ENCODE assay signal across 19 cellular contexts in genomic region chr10:73406863-73407262, GRCh38. TPM values are rescaled to one million over a fixed set of nuclear protein-coding genes. Genes with fewer than 3 reads are reported as not detected.
A peak's percentile ranks its signal among the peaks of the same experiment; 100 is the strongest.
DNase-seq lines count a peak whose midpoint lies in the region; ATAC-seq, FAIRE-seq and TF ChIP-seq lines count a peak whose summit lies in the region.
"Had no signal": no experiment of that assay in that cellular context is flagged by ENCODE, and none has a peak within 500 bp of the region (broad histone marks: within the 10 kb centered on the region; RNA-seq: fewer than 3 reads in every experiment).

No MANE protein-coding gene starts in this region.

- H3K27me3 ChIP-seq in IMR-90 (ENCODE audit: control insufficient read depth, insufficient read depth, low read length) (no peaks in the 10 kb centered on the region), astrocyte (ENCODE audit: insufficient read depth, low read length) (no peaks in the 10 kb centered on the region)
- H3K27me3 ChIP-seq: BE2C had no signal

- no peaks in the 10 kb centered on the region; the same call in 1 of the 2 replicates for H3K36me3 ChIP-seq in IMR-90 (ENCODE audit: control insufficient read depth, insufficient read depth, low read length)
- no peaks in the 10 kb centered on the region for H3K36me3 ChIP-seq in astrocyte (ENCODE audit: insufficient read depth, low read length)
- H3K36me3 ChIP-seq: BE2C, HAP-1 had no signal

- H2AK5ac ChIP-seq in IMR-90 (ENCODE audit: low read depth, low read length): no peak overlapping the region

- 70 to 100% methylated on average over 1 of the region's 5 CpGs for WGBS in IMR-90 (ENCODE audit: extremely low coverage in 2 of 2, insufficient read length in 1 of 2), 2 experiments

- FAIRE-seq in astrocyte (lab: Jason Lieb, UNC): no peak

- H3K27ac Mint-ChIP-seq in astrocyte (ENCODE audit: unreplicated experiment) (no peak overlapping the region), progenitor cell of endocrine pancreas (peak overlapping the region; percentile 33)
- H3K27ac Mint-ChIP-seq in T-helper 2 cell treated with Interferon-gamma antibody and Interleukin-4, amounts not matched to agents 5 μg/mL and 100 μg/mL, for 36 hours: no peak overlapping the region
- H3K27ac Mint-ChIP-seq: IgD-negative memory B cell had no signal

- no peak overlapping the region for H2BK5ac ChIP-seq in IMR-90 (ENCODE audit: low read depth, low read length, poor library complexity, severe bottlenecking)

- H3K79me1 ChIP-seq in IMR-90 (ENCODE audit: low read depth in 1 of 2, low read length in 2 of 2): peaks cover 16 to 57% of the 10 kb centered on the region in 2 experiments

- ATAC-seq in IMR-90 (ENCODE audit: low read depth) (0 out of 2 replicates have a peak, but pooled peaks have one; percentile 21), GM18907 (IDR thresholded peaks at IDR 0.05; ENCODE audit: unreplicated experiment) (no peak)

- H2AK9ac ChIP-seq in IMR-90 (replicated peaks; ENCODE audit: low read depth, low read length, poor library complexity): no peak overlapping the region

- CTCF ChIA-PET in IMR-90 (lab: Yijun Ruan, JAX): no interaction called here

- H4K20me1 ChIP-seq in IMR-90 (ENCODE audit: insufficient read depth, low read length) (peaks cover 31% of the 10 kb centered on the region), astrocyte (ENCODE audit: insufficient read depth, low read length) (peaks cover 85% of the 10 kb centered on the region)

- no peak overlapping the region for H3K56ac ChIP-seq in IMR-90 (ENCODE audit: extremely low read depth, insufficient read depth, low read length)

- peaks cover 98% of the 10 kb centered on the region for H3K79me2 ChIP-seq in astrocyte (ENCODE audit: insufficient read depth, low read length)

- no peak overlapping the region for H3K4me3 ChIP-seq in IMR-90 (ENCODE audit: insufficient read depth, low read depth, low read length)
- no peak overlapping the region for H3K4me3 ChIP-seq in astrocyte (ENCODE audit: insufficient read depth, low read depth, low read length)
- H3K4me3 ChIP-seq: HAP-1 had no signal

- H3K36me3 Mint-ChIP-seq in astrocyte (ENCODE audit: low read depth, unreplicated experiment) (peaks cover 2% of the 10 kb centered on the region), progenitor cell of endocrine pancreas (ENCODE audit: insufficient read depth) (peaks cover 7% of the 10 kb centered on the region)
- H3K36me3 Mint-ChIP-seq in T-helper 2 cell treated with Interferon-gamma antibody and Interleukin-4, amounts not matched to agents 5 μg/mL and 100 μg/mL, for 36 hours (ENCODE audit: low read depth): peaks cover 30% of the 10 kb centered on the region

- H3K27ac ChIP-seq in IMR-90 (ENCODE audit: insufficient read depth, low read length): no peak overlapping the region
- no peak overlapping the region for H3K27ac ChIP-seq in astrocyte (ENCODE audit: low read depth, low read length)
- H3K27ac ChIP-seq: RWPE1 had no signal

- no peak overlapping the region for H4K8ac ChIP-seq in IMR-90 (ENCODE audit: low read depth in 2 of 2, low read length in 2 of 2)

- H3K4me1 Mint-ChIP-seq in astrocyte (ENCODE audit: low read depth, unreplicated experiment) (peaks cover 13% of the 10 kb centered on the region), progenitor cell of endocrine pancreas (ENCODE audit: low read depth) (peaks cover 18% of the 10 kb centered on the region)
- H3K4me1 Mint-ChIP-seq in T-helper 2 cell treated with Interferon-gamma antibody and Interleukin-4, amounts not matched to agents 5 μg/mL and 100 μg/mL, for 36 hours (ENCODE audit: low read depth): peaks cover 21% of the 10 kb centered on the region

- no peak overlapping the region for H4K91ac ChIP-seq in IMR-90 (ENCODE audit: insufficient read depth, low read depth, low read length)

- no peaks in the 10 kb centered on the region for H3K9me3 ChIP-seq in IMR-90 (ENCODE audit: control insufficient read depth, insufficient read depth, low read length)
- no peaks in the 10 kb centered on the region for H3K9me3 ChIP-seq in astrocyte (ENCODE audit: insufficient read depth, low read depth, low read length)
- H3K9me3 ChIP-seq: BE2C, HAP-1 had no signal

- peak; percentile 3 for DNase-seq in IMR-90
- DNase-seq in astrocyte (ENCODE audit: low read depth): peak; percentile 6
- DNase-seq in iris pigment epithelial cell (ENCODE audit: low read depth): peak; percentile 53
- DNase-seq in progenitor cell of endocrine pancreas (ENCODE audit: low spot score, unreplicated experiment): no peak
- no peak for DNase-seq in mucosa of gallbladder (ENCODE audit: low spot score)
- DNase-seq in T-helper 2 cell treated with Interferon-gamma antibody and Interleukin-4, amounts not matched to agents 5 μg/mL and 100 μg/mL, for 36 hours (ENCODE audit: low spot score): no peak
- DNase-seq: BE2C; CD4-positive, alpha-beta memory T cell; DMS 273 treated with DMSO at 0.1 percent for 48 hours; MV-4-11; NCI-H146; NCI-H2081 treated with DMSO at 0.1 percent for 48 hours; NCI-H2227 treated with DMSO at 0.1 percent for 48 hours; NCI-H526 treated with DMSO at 0.1 percent for 48 hours; NK-92 treated with Interleukin-12 subunit alpha and Interleukin-12 subunit beta, amount 100 ng/mL, for 24 hours had no signal

- no peak overlapping the region for H3K4me3 Mint-ChIP-seq in astrocyte (ENCODE audit: unreplicated experiment)
- no peak overlapping the region for H3K4me3 Mint-ChIP-seq in progenitor cell of endocrine pancreas (ENCODE audit: low read depth)
- no peak overlapping the region for H3K4me3 Mint-ChIP-seq in T-helper 2 cell treated with Interferon-gamma antibody and Interleukin-4, amounts not matched to agents 5 μg/mL and 100 μg/mL, for 36 hours
- H3K4me3 Mint-ChIP-seq: IgD-negative memory B cell had no signal

- H3K9ac ChIP-seq in IMR-90 (ENCODE audit: low read depth, low read length): no peak overlapping the region
- H3K9ac ChIP-seq in astrocyte (ENCODE audit: low read length): no peak overlapping the region

- H3K23ac ChIP-seq in IMR-90 (ENCODE audit: low read depth, low read length): no peak overlapping the region

- intact Hi-C loops in IMR-90 (cut with micrococcal nuclease): no loop called here

- H3K27me3 Mint-ChIP-seq in astrocyte (ENCODE audit: low read depth, unreplicated experiment): no peaks in the 10 kb centered on the region
- no peaks in the 10 kb centered on the region for H3K27me3 Mint-ChIP-seq in progenitor cell of endocrine pancreas
- no peaks in the 10 kb centered on the region for H3K27me3 Mint-ChIP-seq in T-helper 2 cell treated with Interferon-gamma antibody and Interleukin-4, amounts not matched to agents 5 μg/mL and 100 μg/mL, for 36 hours (ENCODE audit: low read depth)
- H3K27me3 Mint-ChIP-seq: CD4-positive, alpha-beta memory T cell; IgD-negative memory B cell had no signal

- H2BK20ac ChIP-seq in IMR-90 (ENCODE audit: low read depth, low read length): no peak overlapping the region

- H3K9me3 Mint-ChIP-seq in astrocyte (ENCODE audit: unreplicated experiment) (no peaks in the 10 kb centered on the region), progenitor cell of endocrine pancreas (ENCODE audit: low read depth) (no peaks in the 10 kb centered on the region)
- no peaks in the 10 kb centered on the region for H3K9me3 Mint-ChIP-seq in T-helper 2 cell treated with Interferon-gamma antibody and Interleukin-4, amounts not matched to agents 5 μg/mL and 100 μg/mL, for 36 hours
- H3K9me3 Mint-ChIP-seq: IgD-negative memory B cell had no signal

- no peak overlapping the region for H4K5ac ChIP-seq in IMR-90 (ENCODE audit: low read depth, low read length)

- TF ChIP-seq CTCF in IMR-90 (conservative IDR thresholded peaks at IDR 0.05; ENCODE audit: low read depth, low read length) (no peak), astrocyte (IDR thresholded peaks at IDR 0.05; ENCODE audit: insufficient read depth, low read depth, low read length) (no peak), progenitor cell of endocrine pancreas (IDR thresholded peaks at IDR 0.05; ENCODE audit: unreplicated experiment) (no peak)

- no peak overlapping the region for H3K18ac ChIP-seq in IMR-90 (ENCODE audit: low read depth, low read length)

- no TSS peak for BruUV-seq in IMR-90 (replicated peaks; lab: Mats Ljungman, UMichigan)

- TF ChIP-seq RAD21 in IMR-90 (IDR thresholded peaks at IDR 0.05; ENCODE audit: low read length): no peak

- no peak for TF ChIP-seq POLR2A in IMR-90 (IDR thresholded peaks at IDR 0.05; ENCODE audit: low read depth, low read length)

- no peak overlapping the region for H2BK15ac ChIP-seq in IMR-90 (ENCODE audit: low read depth, low read length)

- in situ Hi-C loops in IMR-90 (cut with MboI; ENCODE audit: low sequenced_read_pairs): no loop called here

- H2AFZ ChIP-seq in IMR-90 (replicated peaks; ENCODE audit: low read length, poor library complexity) (no peak overlapping the region), astrocyte (ENCODE audit: low read depth, low read length) (no peak overlapping the region)

- H3K4me1 ChIP-seq in IMR-90 (ENCODE audit: control insufficient read depth, insufficient read depth, low read length) (no peaks in the 10 kb centered on the region), astrocyte (ENCODE audit: insufficient read depth, low read length) (no peaks in the 10 kb centered on the region)
- H3K4me1 ChIP-seq: BE2C, HAP-1 had no signal

- dilution Hi-C loops in IMR-90 (cut with HindIII; ENCODE audit: low sequenced_read_pairs, unreplicated experiment): no loop called here

- H3K14ac ChIP-seq in IMR-90 (replicated peaks; ENCODE audit: low read depth, low read length): no peak overlapping the region

- H2BK120ac ChIP-seq in IMR-90 (ENCODE audit: low read depth, low read length): no peak overlapping the region

- POLR2A ChIA-PET in IMR-90 (lab: Charles Lee; ENCODE audit: unreplicated experiment): no interaction called here

- peaks cover 6% of the 10 kb centered on the region for H3K9me1 ChIP-seq in IMR-90 (ENCODE audit: insufficient read depth, low read length)

- H3K4me2 ChIP-seq in IMR-90 (ENCODE audit: low read depth, low read length): no peak overlapping the region
- no peak overlapping the region for H3K4me2 ChIP-seq in astrocyte (ENCODE audit: low read length)

- H3K4ac ChIP-seq in IMR-90 (ENCODE audit: low read depth, low read length): no peak overlapping the region

RNA-seq across cellular contexts. Expression of gene ANXA7, which starts 7.0 kb away (rescaled TPM):
- total RNA-seq in IMR-90 (2012; rRNA removed) (102 and 120 TPM in 2 replicates), astrocyte (74.7 and 79.6 TPM in 2 replicates), progenitor cell of endocrine pancreas (58.9 and 68.2 TPM in 2 replicates), mucosa of gallbladder (119 TPM)
- 77.2 and 77.4 TPM in 2 replicates for polyA plus RNA-seq in IMR-90 (2012; rRNA removed)
- 29.6 and 35.2 TPM in 2 replicates for polyA plus RNA-seq in IMR-90 (2012; cell fraction: cytosol; rRNA removed)
- 24.3 and 30.7 TPM in 2 replicates for polyA plus RNA-seq in IMR-90 (2012; cell fraction: nucleus; rRNA removed; ENCODE audit: low replicate concordance)

RNA-seq across cellular contexts. Expression of gene MSS51, which starts 26.5 kb away (rescaled TPM):
- total RNA-seq in IMR-90 (2012; rRNA removed) (1.1 TPM in 2 replicates), astrocyte (0.87 and 1.1 TPM in 2 replicates), progenitor cell of endocrine pancreas (4.2 and 5.1 TPM in 2 replicates), mucosa of gallbladder (2.0 TPM)
- 1.3 and 1.8 TPM in 2 replicates for polyA plus RNA-seq in IMR-90 (2012; rRNA removed)
- polyA plus RNA-seq in IMR-90 (2012; cell fraction: cytosol; rRNA removed): 0.23 and 0.36 TPM in 2 replicates
- 11.9 and 17.0 TPM in 2 replicates for polyA plus RNA-seq in IMR-90 (2012; cell fraction: nucleus; rRNA removed; ENCODE audit: low replicate concordance)

RNA-seq across cellular contexts. Expression of gene CFAP70, which starts 48.2 kb away (rescaled TPM):
- total RNA-seq in IMR-90 (2012; rRNA removed) (0.18 and 0.28 TPM in 2 replicates), astrocyte (1.2 and 1.3 TPM in 2 replicates), progenitor cell of endocrine pancreas (5.3 and 5.6 TPM in 2 replicates), mucosa of gallbladder (3.6 TPM)
- polyA plus RNA-seq in IMR-90 (2012; rRNA removed): 0.13 and 0.15 TPM in 2 replicates
- polyA plus RNA-seq in IMR-90 (2012; cell fraction: cytosol; rRNA removed): 0.01 and 0.04 TPM in 2 replicates
- 0.33 and 3.6 TPM in 2 replicates for polyA plus RNA-seq in IMR-90 (2012; cell fraction: nucleus; rRNA removed; ENCODE audit: low replicate concordance)

Comparison
In these comparisons a context has a peak if more than half of its experiments do, and no peak if none do; other contexts are left out.
1. DNase-seq: peak in IMR-90 (single experiment), astrocyte (single experiment) and iris pigment epithelial cell (single experiment); none in progenitor cell of endocrine pancreas (single experiment), mucosa of gallbladder (single experiment) and T-helper 2 cell treated with Interferon-gamma antibody and Interleukin-4, amounts not matched to agents 5 μg/mL and 100 μg/mL, for 36 hours (single experiment).